In the genomic region with DNA sequence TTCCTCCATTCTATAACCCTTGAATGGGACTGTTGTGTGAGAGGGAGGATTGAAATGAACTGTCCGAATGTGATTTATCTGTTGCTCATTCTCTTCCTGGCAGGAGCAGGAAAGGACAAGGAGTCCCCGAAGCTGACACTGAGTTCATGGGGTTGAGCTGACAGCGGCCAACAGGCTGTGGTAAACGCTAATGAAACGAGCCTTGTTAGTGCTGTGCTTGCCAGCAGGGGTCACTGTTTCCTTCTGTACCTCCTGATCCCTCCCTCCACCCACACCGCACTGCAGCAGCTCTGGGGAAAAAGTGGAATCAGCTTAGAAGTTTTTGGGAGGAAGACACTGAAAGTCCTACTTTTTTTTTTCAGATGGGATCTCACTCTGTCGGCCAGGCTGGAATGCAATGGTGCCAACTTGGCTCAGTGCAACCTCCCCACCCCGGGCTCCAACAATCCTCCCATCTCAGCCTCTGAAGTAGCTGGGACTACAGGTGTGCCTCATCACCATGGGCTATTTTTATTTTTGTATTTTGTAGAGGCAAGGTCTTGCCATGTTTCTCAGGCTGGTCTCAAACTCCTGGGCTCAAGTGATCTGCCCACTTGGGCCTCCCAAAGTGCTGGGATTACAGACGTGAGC, we compare ENCODE assay signal across 8 cellular contexts. TPM values are rescaled to one million over a fixed set of nuclear protein-coding genes. Genes with fewer than 3 reads are reported as not detected.
DNase-seq lines count a peak whose midpoint lies in the region; ATAC-seq and TF ChIP-seq lines count a peak whose summit lies in the region.

No MANE protein-coding gene starts in this region.

- TF ChIP-seq CTCF in LNCAP (IDR thresholded peaks at IDR 0.05) (peak; percentile 83), astrocyte of the cerebellum (IDR thresholded peaks at IDR 0.05; ENCODE audit: low read depth, low read length, missing control alignments) (peak; percentile 55), gastrocnemius medialis (IDR thresholded peaks at IDR 0.05 in 4 of 5, conservative IDR thresholded peaks at IDR 0.05 in 1 of 5) (peak; percentile 35 to 71 (median 67))

- H3K9me3 ChIP-seq in gastrocnemius medialis, result no peaks in the 10 kb centered on the region

- no peaks in the 10 kb centered on the region for H3K4me1 ChIP-seq in gastrocnemius medialis

- intact Hi-C loops in gastrocnemius medialis (cut with DNase I; ENCODE audit: low total_unique reads), result loop anchor here (10.0 kb wide), 1 partner anchor 320 kb away; no protein-coding TSS in a partner anchor

- DNase-seq in CMK (ENCODE audit: low read depth) (peak; percentile 77), astrocyte of the cerebellum (ENCODE audit: low read depth) (peak; percentile 13), hippocampal formation (lab: John Stamatoyannopoulos, UW) (peak; percentile 50 to 59), gastrocnemius medialis (peak; percentile 35 to 37)
- peak; percentile 34 for DNase-seq in T-helper 2 cell treated with Interferon-gamma antibody and Interleukin-4, amounts not matched to agents 5 μg/mL and 100 μg/mL, for 36 hours (ENCODE audit: low spot score)

- in situ Hi-C loops in astrocyte of the cerebellum (cut with HindIII; ENCODE audit: low sequenced_read_pairs), result no loop called here
- in situ Hi-C loops in gastrocnemius medialis (cut with MboI; ENCODE audit: low sequenced_read_pairs in 4 of 4), result loop anchor here in 2 of 4 donors (10.0 to 25.0 kb wide), 2 partner anchors 312 to 320 kb away; no protein-coding TSS in a partner anchor

- no peak overlapping the region for H3K27ac Mint-ChIP-seq in T-helper 2 cell treated with Interferon-gamma antibody and Interleukin-4, amounts not matched to agents 5 μg/mL and 100 μg/mL, for 36 hours

- no peaks in the 10 kb centered on the region for H3K4me1 Mint-ChIP-seq in T-helper 2 cell treated with Interferon-gamma antibody and Interleukin-4, amounts not matched to agents 5 μg/mL and 100 μg/mL, for 36 hours (ENCODE audit: low read depth)

- no peak overlapping the region for H3K4me3 Mint-ChIP-seq in T-helper 2 cell treated with Interferon-gamma antibody and Interleukin-4, amounts not matched to agents 5 μg/mL and 100 μg/mL, for 36 hours

- H3K36me3 ChIP-seq in gastrocnemius medialis, result no peaks in the 10 kb centered on the region

- no peaks in the 10 kb centered on the region for H3K36me3 Mint-ChIP-seq in T-helper 2 cell treated with Interferon-gamma antibody and Interleukin-4, amounts not matched to agents 5 μg/mL and 100 μg/mL, for 36 hours (ENCODE audit: low read depth)

- no peak for TF ChIP-seq POLR2A in gastrocnemius medialis (IDR thresholded peaks at IDR 0.05)

- no peaks in the 10 kb centered on the region for H3K27me3 ChIP-seq in gastrocnemius medialis

- H3K27me3 Mint-ChIP-seq in T-helper 2 cell treated with Interferon-gamma antibody and Interleukin-4, amounts not matched to agents 5 μg/mL and 100 μg/mL, for 36 hours (ENCODE audit: low read depth), result no peaks in the 10 kb centered on the region

- no peak overlapping the region for H3K27ac ChIP-seq in gastrocnemius medialis

- H3K9me3 Mint-ChIP-seq in T-helper 2 cell treated with Interferon-gamma antibody and Interleukin-4, amounts not matched to agents 5 μg/mL and 100 μg/mL, for 36 hours, result no peaks in the 10 kb centered on the region

- ATAC-seq in gastrocnemius medialis (peak; percentile 66 to 82), GM21737 (IDR thresholded peaks at IDR 0.05; ENCODE audit: unreplicated experiment) (no peak), GM21423 (IDR thresholded peaks at IDR 0.05; ENCODE audit: unreplicated experiment) (no peak)

- H3K4me3 ChIP-seq in astrocyte of the cerebellum (ENCODE audit: low read depth, low read length) (no peak overlapping the region), gastrocnemius medialis (no peak overlapping the region)

RNA-seq across cellular contexts. Expression of gene ZNF761, which starts 6.7 kb away (rescaled TPM):
- 1 to 10 TPM; 3.7 to 7.0 (median 4.1) TPM for total RNA-seq in gastrocnemius medialis

RNA-seq across cellular contexts. Expression of gene ZNF765, which starts 30.1 kb away (rescaled TPM):
- total RNA-seq in gastrocnemius medialis, result 1 to 10 TPM; 3.8 to 9.8 (median 5.3) TPM

RNA-seq across cellular contexts. Expression of gene ZNF813, which starts 42.5 kb away (rescaled TPM):
- total RNA-seq in gastrocnemius medialis, result 1 to 10 TPM in 1 of 4 donors, under 1 TPM in 3; 0.29 to 1.1 (median 0.57) TPM

RNA-seq across cellular contexts. Expression of gene ZNF525, which starts 59.6 kb away (rescaled TPM):
- under 1 TPM; 0.26 to 0.92 (median 0.30) TPM for total RNA-seq in gastrocnemius medialis

Comparison
In these comparisons a context has a peak if more than half of its experiments do, and no peak if none do; other contexts are left out.
1. DNase-seq: peak in every context shown above with its lines; median percentile 77 in CMK; 54 in hippocampal formation; 36 in gastrocnemius medialis; 34 in T-helper 2 cell treated with Interferon-gamma antibody and Interleukin-4, amounts not matched to agents 5 μg/mL and 100 μg/mL, for 36 hours; 13 in astrocyte of the cerebellum.
2. ATAC-seq: peak in gastrocnemius medialis (2 of 2); none in GM21737 (single experiment) and GM21423 (single experiment).
3. Peak in every context shown above with its lines, with median percentiles within 50 percentile points of each other: CTCF ChIP-seq.